In genomic region chr5:144331361-144331760, GRCh38 we compare ENCODE assay signal across 5 cellular contexts.
"Had no signal": no experiment of that assay in that cellular context is flagged by ENCODE, and none has a peak within 500 bp of the region (broad histone marks: within the 10 kb centered on the region; RNA-seq: fewer than 3 reads in every experiment).

No MANE protein-coding gene starts in this region.

- H3K27ac ChIP-seq: HL-60 had no signal

- H3K4me3 ChIP-seq: K562 had no signal

- DNase-seq: IMR-90, KBM-7, KG1 had no signal
